ENCODE assay signal across 9 cellular contexts in genomic region chr13:38490657-38491056, GRCh38.
"Had no signal": no experiment of that assay in that cellular context is flagged by ENCODE, and none has a peak within 500 bp of the region (broad histone marks: within the 10 kb centered on the region; RNA-seq: fewer than 3 reads in every experiment).

No MANE protein-coding gene starts in this region.

- DNase-seq: IMR-90, Karpas-422, Kasumi-1, KBM-7, KG1 had no signal

- H3K27ac ChIP-seq: HL-60, KMS-11 had no signal

- ATAC-seq: K562 had no signal

- FAIRE-seq: HTR-8/SVneo, K562 had no signal

- H3K4me2 ChIP-seq: KMS-11 had no signal

- H3K9ac ChIP-seq: KMS-11 had no signal

- H3K4me3 ChIP-seq: K562 had no signal
